ENCODE assay signal across 8 cellular contexts in the genomic region with DNA sequence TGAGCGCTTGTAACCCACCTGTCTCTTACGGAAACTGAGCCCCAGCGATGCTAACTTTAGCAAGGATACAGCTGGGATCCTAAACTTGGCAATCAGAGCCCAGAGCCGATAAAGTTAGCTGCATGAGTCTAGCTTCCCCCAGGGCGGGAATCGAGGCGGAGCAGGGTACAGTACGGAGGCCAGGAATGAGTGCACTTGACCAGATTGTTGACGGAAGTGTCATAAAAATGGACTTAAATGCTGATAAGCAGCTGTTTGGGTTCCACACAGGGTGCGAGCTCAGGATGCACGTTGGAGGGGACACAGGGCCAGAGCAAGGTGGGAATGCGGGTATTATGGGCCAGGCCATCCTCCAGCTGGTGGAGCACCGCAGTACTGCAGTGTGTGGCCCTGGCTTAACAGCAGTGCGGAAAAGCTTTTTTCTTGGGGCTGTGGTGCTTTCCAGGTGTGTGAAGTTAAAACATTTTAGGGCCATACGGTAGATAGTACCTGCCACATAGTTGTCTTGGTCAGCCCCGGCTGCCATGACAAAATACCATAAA. TPM values are rescaled to one million over a fixed set of nuclear protein-coding genes. Genes with fewer than 3 reads are reported as not detected.
DNase-seq lines count a peak whose midpoint lies in the region; ATAC-seq and TF ChIP-seq lines count a peak whose summit lies in the region.
"Not testable (repeated sequence)": the region's sequence is repeated elsewhere in the genome, so short reads cannot be mapped to it uniquely, and the experiment has no call there.

No MANE protein-coding gene starts in this region.

- peak overlapping the region; percentile 90 for H3K4me2 ChIP-seq in SK-N-SH
- peak overlapping the region; percentile 63 for H3K4me2 ChIP-seq in neuronal stem cell (ENCODE audit: insufficient read depth, low read length, poor library complexity, severe bottlenecking)

- H3K27me3 ChIP-seq in SK-N-SH (ENCODE audit: insufficient read depth); ascending aorta; heart left ventricle; neuronal stem cell (ENCODE audit: control insufficient read depth in 3 of 3, insufficient read depth in 3 of 3, low read depth in 1 of 3, low read length in 3 of 3); upper lobe of right lung: not testable (repeated sequence)

- H4K20me1 ChIP-seq in SK-N-SH (ENCODE audit: insufficient read depth), result not testable (repeated sequence)

- H3K9me3 ChIP-seq in SK-N-SH; ascending aorta; heart left ventricle; neuronal stem cell (replicated peaks in 1 of 2; ENCODE audit: control insufficient read depth in 2 of 2, insufficient read depth in 1 of 2, low read depth in 1 of 2, low read length in 2 of 2); upper lobe of right lung: not testable (repeated sequence)

- H3K4me3 ChIP-seq in SK-N-SH (ENCODE audit: low read depth in 2 of 2, low read length in 1 of 2) (peak overlapping the region; percentile 68 to 78), ascending aorta (peak overlapping the region; percentile 65 to 86), heart left ventricle (peak overlapping the region; percentile 24 to 90 (median 67)), neuronal stem cell (ENCODE audit: low read length in 2 of 2) (peak overlapping the region; percentile 59 to 85), upper lobe of right lung (peak overlapping the region; percentile 68)

- peak overlapping the region; percentile 72 to 87 for H3K27ac ChIP-seq in SK-N-SH (ENCODE audit: low read depth in 2 of 2, low read length in 1 of 2)
- H3K27ac ChIP-seq in ascending aorta, result peak overlapping the region in 1 of 2 donors; percentile 67
- peak overlapping the region in 9 of 12 donors; percentile 47 to 99 (median 82) for H3K27ac ChIP-seq in heart left ventricle
- peak overlapping the region; percentile 37 for H3K27ac ChIP-seq in neuronal stem cell (replicated peaks; ENCODE audit: low read length)
- H3K27ac ChIP-seq in upper lobe of right lung, result peak overlapping the region; percentile 24

- H2BK15ac ChIP-seq in neuronal stem cell (ENCODE audit: low read length), result not testable (repeated sequence)

- not testable (repeated sequence) for H2AK5ac ChIP-seq in neuronal stem cell (ENCODE audit: low read depth, low read length)

- H3K79me1 ChIP-seq in neuronal stem cell (ENCODE audit: low read depth, low read length), result not testable (repeated sequence)

- H2BK120ac ChIP-seq in neuronal stem cell (ENCODE audit: low read depth, low read length), result not testable (repeated sequence)

- H2AFZ ChIP-seq in SK-N-SH (ENCODE audit: low read depth) (peak overlapping the region; percentile 82; the same call in 1 of the 2 replicates), neuronal stem cell (ENCODE audit: low read length) (peak overlapping the region; percentile 77)

- H3K9ac ChIP-seq in SK-N-SH, result peak overlapping the region; percentile 80
- peak overlapping the region; percentile 60 for H3K9ac ChIP-seq in neuronal stem cell (ENCODE audit: low read depth, low read length, poor library complexity)

- H4K91ac ChIP-seq in neuronal stem cell (ENCODE audit: low read depth, low read length, poor library complexity), result not testable (repeated sequence)

- peaks cover 11% of the 10 kb centered on the region for H3F3A ChIP-seq in SK-N-SH (replicated peaks; ENCODE audit: insufficient read depth)

- DNase-seq in HuH-7 (ENCODE audit: low spot score), result peak; percentile 12
- peak; percentile 28 for DNase-seq in SK-N-SH
- DNase-seq in ascending aorta (ENCODE audit: low spot score in 2 of 2); neuronal stem cell (ENCODE audit: low spot score); upper lobe of right lung: not testable (repeated sequence)
- peak in 1 of 5 donors; percentile 31 for DNase-seq in heart left ventricle

- not testable (repeated sequence) for H3K9me2 ChIP-seq in SK-N-SH

- H2BK5ac ChIP-seq in neuronal stem cell (ENCODE audit: low read length), result not testable (repeated sequence)

- not testable (repeated sequence) for H3K23ac ChIP-seq in neuronal stem cell (ENCODE audit: low read depth, low read length, poor library complexity)

- H3K18ac ChIP-seq in neuronal stem cell (ENCODE audit: low read length), result not testable (repeated sequence)

- not testable (repeated sequence) for H3K36me3 ChIP-seq in SK-N-SH (replicated peaks in 1 of 2; ENCODE audit: control insufficient read depth in 1 of 2, insufficient read depth in 2 of 2, low read length in 1 of 2); ascending aorta; heart left ventricle; upper lobe of right lung
- peaks cover 0 to 17% of the 10 kb centered on the region in 2 donors for H3K36me3 ChIP-seq in neuronal stem cell (replicated peaks in 1 of 2; ENCODE audit: control insufficient read depth in 2 of 2, insufficient read depth in 2 of 2, low read length in 2 of 2)

- TF ChIP-seq EP300 in SK-N-SH (IDR thresholded peaks at IDR 0.05; ENCODE audit: borderline replicate concordance in 1 of 2, low read depth in 1 of 2, low read length in 1 of 2), result not testable (repeated sequence)

- POLR2A ChIA-PET in SK-N-SH (lab: Yijun Ruan, JAX), result interaction anchor here (1.0 kb wide), 1 partner anchor 146 kb away, joined by 7 read pairs; no protein-coding TSS in a partner anchor

- TF ChIP-seq CTCF in SK-N-SH (IDR thresholded peaks at IDR 0.05), result peak; percentile 34
- not testable (repeated sequence) for TF ChIP-seq CTCF in ascending aorta (IDR thresholded peaks at IDR 0.05); upper lobe of right lung (IDR thresholded peaks at IDR 0.05)
- peak in 2 of 12 donors; percentile 10 to 31 for TF ChIP-seq CTCF in heart left ventricle (IDR thresholded peaks at IDR 0.05)

- ATAC-seq in GM18517 (IDR thresholded peaks at IDR 0.05; ENCODE audit: unreplicated experiment) (peak; percentile 47), HG02588 (IDR thresholded peaks at IDR 0.05; ENCODE audit: unreplicated experiment) (peak; percentile 39), heart left ventricle (peak; percentile 28 to 58 (median 48)), upper lobe of right lung (peak; percentile 20)

- H3K4me1 ChIP-seq in SK-N-SH (ENCODE audit: control insufficient read depth in 1 of 2, insufficient read depth in 2 of 2, low read depth in 1 of 2, low read length in 1 of 2); ascending aorta; heart left ventricle; neuronal stem cell (ENCODE audit: control insufficient read depth in 2 of 2, insufficient read depth in 1 of 2, low read depth in 1 of 2, low read length in 2 of 2); upper lobe of right lung: not testable (repeated sequence)

- not testable (repeated sequence) for H3K14ac ChIP-seq in neuronal stem cell (ENCODE audit: low read length)

- not testable (repeated sequence) for H4K8ac ChIP-seq in neuronal stem cell (ENCODE audit: low read depth, low read length)

- CTCF ChIA-PET in SK-N-SH (lab: Yijun Ruan, JAX), result interaction anchor here (1.6 kb wide), 1 partner anchor 226 kb away, joined by 3 read pairs; no protein-coding TSS in a partner anchor

- peaks cover 24% of the 10 kb centered on the region for H3K79me2 ChIP-seq in SK-N-SH (ENCODE audit: insufficient read depth)

- not testable (repeated sequence) for TF ChIP-seq RAD21 in SK-N-SH (IDR thresholded peaks at IDR 0.05; ENCODE audit: low read length)

- not testable (repeated sequence) for TF ChIP-seq POLR2A in heart left ventricle (IDR thresholded peaks at IDR 0.05)

- intact Hi-C loops in ascending aorta (cut with DNase I), result loop anchor here (10.0 kb wide), 1 partner anchor 320 kb away; a partner anchor contains a TSS
- intact Hi-C loops in heart left ventricle (cut with DNase I); upper lobe of right lung (cut with DNase I): not testable (repeated sequence)

- H3K4ac ChIP-seq in neuronal stem cell (ENCODE audit: low read length), result not testable (repeated sequence)

- WGBS in SK-N-SH (ENCODE audit: low lambda C conversion rate), result 2% methylated on average over 13 of the region's 16 CpGs
- WGBS in heart left ventricle, 4 donors, result 5 to 34% (median 7%) methylated on average over 3 to 16 of the region's 16 CpGs
- no CpG with 5 or more reads among the region's 16 CpGs for WGBS in neuronal stem cell (ENCODE audit: extremely low coverage in 2 of 2, insufficient read length in 2 of 2, insufficient replicate concordance in 1 of 2), 2 donors

- H2BK12ac ChIP-seq in neuronal stem cell (ENCODE audit: low read length), result not testable (repeated sequence)

RNA-seq across cellular contexts. Expression of a gene that starts 0.7 kb away (rescaled TPM):
- polyA plus RNA-seq in SK-N-SH (2012; rRNA removed) (33.4 and 38.3 TPM in 2 replicates), heart left ventricle (1 to 10 TPM; 6.4 to 8.0 TPM)
- polyA plus RNA-seq in SK-N-SH (2012; cell fraction: cytosol; rRNA removed), result 7.8 and 12.2 TPM in 2 replicates
- polyA plus RNA-seq in SK-N-SH (2012; cell fraction: nucleus; rRNA removed), result 221 and 235 TPM in 2 replicates
- total RNA-seq in ascending aorta (27.9 TPM), heart left ventricle (10 to 100 TPM in 1 of 9 donors, 1 to 10 TPM in 8; 2.3 to 15.1 (median 6.9) TPM), upper lobe of right lung (12.6 TPM)
- polyA plus RNA-seq in neuronal stem cell (2013, experiment 1 of 2), result 36.0 TPM
- 34.3 TPM for polyA plus RNA-seq in neuronal stem cell (2013, experiment 2 of 2)
